1 cellular context compared by ENCODE assay signal in genomic region chr16:52546291-52546941, GRCh38.
TF ChIP-seq lines count a peak whose summit lies in the region.

No MANE protein-coding gene starts in this region.

TF ChIP-seq in HepG2, 621 proteins besides CTCF, POLR2A, EP300 and RAD21 (continued from another document and continues in another):
- TF ChIP-seq AKNA (CRISPR knock-in tag; IDR thresholded peaks at IDR 0.05; ENCODE audit: borderline replicate concordance) (no peak), ZNF816 (CRISPR knock-in tag; IDR thresholded peaks at IDR 0.05; ENCODE audit: borderline replicate concordance) (0 out of 2 replicates have a peak, but pooled peaks have one; percentile 7), PHB2 (IDR thresholded peaks at IDR 0.05; ENCODE audit: partially characterized antibody) (no peak), ATF7 (IDR thresholded peaks at IDR 0.05) (no peak), ATF7 (CRISPR knock-in tag; IDR thresholded peaks at IDR 0.05) (no peak), ZNF337 (CRISPR knock-in tag; IDR thresholded peaks at IDR 0.05; ENCODE audit: borderline replicate concordance, low read depth) (no peak), KDM5A (IDR thresholded peaks at IDR 0.05; ENCODE audit: borderline replicate concordance, low read length) (no peak; the same call in 1 of the 2 replicates), MIER3 (CRISPR knock-in tag; IDR thresholded peaks at IDR 0.05; ENCODE audit: borderline replicate concordance) (no peak), ZNF616 (CRISPR knock-in tag; IDR thresholded peaks at IDR 0.05; ENCODE audit: low read depth) (no peak; the same call in 1 of the 2 replicates), THAP11 (CRISPR knock-in tag; IDR thresholded peaks at IDR 0.05) (no peak), ZNF124 (CRISPR knock-in tag; IDR thresholded peaks at IDR 0.05) (no peak), ZFP62 (CRISPR knock-in tag; IDR thresholded peaks at IDR 0.05) (no peak), ZNF770 (CRISPR knock-in tag; IDR thresholded peaks at IDR 0.05) (no peak), SSRP1 (CRISPR knock-in tag; IDR thresholded peaks at IDR 0.05) (no peak), ZNF333 (CRISPR knock-in tag; IDR thresholded peaks at IDR 0.05; ENCODE audit: borderline replicate concordance) (no peak), SIN3A (IDR thresholded peaks at IDR 0.05; ENCODE audit: borderline replicate concordance, low read depth, low read length) (peak; percentile 19; the same call in 1 of the 2 replicates), ZSCAN20 (CRISPR knock-in tag; IDR thresholded peaks at IDR 0.05; ENCODE audit: borderline replicate concordance) (no peak), IKZF5 (CRISPR knock-in tag; IDR thresholded peaks at IDR 0.05) (no peak), NFATC3 (CRISPR knock-in tag; IDR thresholded peaks at IDR 0.05) (no peak), HMG20B (CRISPR knock-in tag; conservative IDR thresholded peaks at IDR 0.05) (no peak), ZNF546 (CRISPR knock-in tag; conservative IDR thresholded peaks at IDR 0.05) (no peak), CENPT (CRISPR knock-in tag; IDR thresholded peaks at IDR 0.05; ENCODE audit: low read depth) (no peak), PCBP2 (optimal IDR thresholded peaks at IDR 0.05; ENCODE audit: low read depth, low read length, poor library complexity, severe bottlenecking) (no peak), MAFK (conservative IDR thresholded peaks at IDR 0.05 in 1 of 2, IDR thresholded peaks at IDR 0.05 in 1 of 2; ENCODE audit: low read length in 2 of 2) (no peak), ZNF20 (CRISPR knock-in tag; IDR thresholded peaks at IDR 0.05) (no peak), RBM22 (optimal IDR thresholded peaks at IDR 0.05; ENCODE audit: low read length) (no peak), GTF3A (CRISPR knock-in tag; conservative IDR thresholded peaks at IDR 0.05) (0 out of 2 replicates have a peak, but pooled peaks have one; percentile 21), ZNF746 (CRISPR knock-in tag; IDR thresholded peaks at IDR 0.05) (no peak), ARNT2 (CRISPR knock-in tag; IDR thresholded peaks at IDR 0.05; ENCODE audit: low read depth) (no peak), NR2F2 (IDR thresholded peaks at IDR 0.05; ENCODE audit: borderline replicate concordance, low read depth) (peak; percentile 10; the same call in 1 of the 2 replicates), AGO1 (IDR thresholded peaks at IDR 0.05; ENCODE audit: low read depth, low read length, poor library complexity, severe bottlenecking) (no peak), ZNF777 (CRISPR knock-in tag; IDR thresholded peaks at IDR 0.05) (peak; percentile 88), TFAP4 (IDR thresholded peaks at IDR 0.05; ENCODE audit: borderline replicate concordance, low read depth) (no peak)
- TF ChIP-seq, protein P1, sequence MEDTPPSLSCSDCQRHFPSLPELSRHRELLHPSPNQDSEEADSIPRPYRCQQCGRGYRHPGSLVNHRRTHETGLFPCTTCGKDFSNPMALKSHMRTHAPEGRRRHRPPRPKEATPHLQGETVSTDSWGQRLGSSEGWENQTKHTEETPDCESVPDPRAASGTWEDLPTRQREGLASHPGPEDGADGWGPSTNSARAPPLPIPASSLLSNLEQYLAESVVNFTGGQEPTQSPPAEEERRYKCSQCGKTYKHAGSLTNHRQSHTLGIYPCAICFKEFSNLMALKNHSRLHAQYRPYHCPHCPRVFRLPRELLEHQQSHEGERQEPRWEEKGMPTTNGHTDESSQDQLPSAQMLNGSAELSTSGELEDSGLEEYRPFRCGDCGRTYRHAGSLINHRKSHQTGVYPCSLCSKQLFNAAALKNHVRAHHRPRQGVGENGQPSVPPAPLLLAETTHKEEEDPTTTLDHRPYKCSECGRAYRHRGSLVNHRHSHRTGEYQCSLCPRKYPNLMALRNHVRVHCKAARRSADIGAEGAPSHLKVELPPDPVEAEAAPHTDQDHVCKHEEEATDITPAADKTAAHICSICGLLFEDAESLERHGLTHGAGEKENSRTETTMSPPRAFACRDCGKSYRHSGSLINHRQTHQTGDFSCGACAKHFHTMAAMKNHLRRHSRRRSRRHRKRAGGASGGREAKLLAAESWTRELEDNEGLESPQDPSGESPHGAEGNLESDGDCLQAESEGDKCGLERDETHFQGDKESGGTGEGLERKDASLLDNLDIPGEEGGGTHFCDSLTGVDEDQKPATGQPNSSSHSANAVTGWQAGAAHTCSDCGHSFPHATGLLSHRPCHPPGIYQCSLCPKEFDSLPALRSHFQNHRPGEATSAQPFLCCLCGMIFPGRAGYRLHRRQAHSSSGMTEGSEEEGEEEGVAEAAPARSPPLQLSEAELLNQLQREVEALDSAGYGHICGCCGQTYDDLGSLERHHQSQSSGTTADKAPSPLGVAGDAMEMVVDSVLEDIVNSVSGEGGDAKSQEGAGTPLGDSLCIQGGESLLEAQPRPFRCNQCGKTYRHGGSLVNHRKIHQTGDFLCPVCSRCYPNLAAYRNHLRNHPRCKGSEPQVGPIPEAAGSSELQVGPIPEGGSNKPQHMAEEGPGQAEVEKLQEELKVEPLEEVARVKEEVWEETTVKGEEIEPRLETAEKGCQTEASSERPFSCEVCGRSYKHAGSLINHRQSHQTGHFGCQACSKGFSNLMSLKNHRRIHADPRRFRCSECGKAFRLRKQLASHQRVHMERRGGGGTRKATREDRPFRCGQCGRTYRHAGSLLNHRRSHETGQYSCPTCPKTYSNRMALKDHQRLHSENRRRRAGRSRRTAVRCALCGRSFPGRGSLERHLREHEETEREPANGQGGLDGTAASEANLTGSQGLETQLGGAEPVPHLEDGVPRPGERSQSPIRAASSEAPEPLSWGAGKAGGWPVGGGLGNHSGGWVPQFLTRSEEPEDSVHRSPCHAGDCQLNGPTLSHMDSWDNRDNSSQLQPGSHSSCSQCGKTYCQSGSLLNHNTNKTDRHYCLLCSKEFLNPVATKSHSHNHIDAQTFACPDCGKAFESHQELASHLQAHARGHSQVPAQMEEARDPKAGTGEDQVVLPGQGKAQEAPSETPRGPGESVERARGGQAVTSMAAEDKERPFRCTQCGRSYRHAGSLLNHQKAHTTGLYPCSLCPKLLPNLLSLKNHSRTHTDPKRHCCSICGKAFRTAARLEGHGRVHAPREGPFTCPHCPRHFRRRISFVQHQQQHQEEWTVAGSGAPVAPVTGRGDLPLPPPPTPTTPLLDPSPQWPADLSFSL (CRISPR knock-in tag; IDR thresholded peaks at IDR 0.05): no peak
- TF ChIP-seq, protein P2, sequence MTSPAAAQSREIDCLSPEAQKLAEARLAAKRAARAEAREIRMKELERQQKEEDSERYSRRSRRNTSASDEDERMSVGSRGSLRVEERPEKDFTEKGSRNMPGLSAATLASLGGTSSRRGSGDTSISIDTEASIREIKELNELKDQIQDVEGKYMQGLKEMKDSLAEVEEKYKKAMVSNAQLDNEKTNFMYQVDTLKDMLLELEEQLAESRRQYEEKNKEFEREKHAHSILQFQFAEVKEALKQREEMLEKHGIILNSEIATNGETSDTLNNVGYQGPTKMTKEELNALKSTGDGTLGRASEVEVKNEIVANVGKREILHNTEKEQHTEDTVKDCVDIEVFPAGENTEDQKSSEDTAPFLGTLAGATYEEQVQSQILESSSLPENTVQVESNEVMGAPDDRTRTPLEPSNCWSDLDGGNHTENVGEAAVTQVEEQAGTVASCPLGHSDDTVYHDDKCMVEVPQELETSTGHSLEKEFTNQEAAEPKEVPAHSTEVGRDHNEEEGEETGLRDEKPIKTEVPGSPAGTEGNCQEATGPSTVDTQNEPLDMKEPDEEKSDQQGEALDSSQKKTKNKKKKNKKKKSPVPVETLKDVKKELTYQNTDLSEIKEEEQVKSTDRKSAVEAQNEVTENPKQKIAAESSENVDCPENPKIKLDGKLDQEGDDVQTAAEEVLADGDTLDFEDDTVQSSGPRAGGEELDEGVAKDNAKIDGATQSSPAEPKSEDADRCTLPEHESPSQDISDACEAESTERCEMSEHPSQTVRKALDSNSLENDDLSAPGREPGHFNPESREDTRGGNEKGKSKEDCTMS (CRISPR knock-in tag; conservative IDR thresholded peaks at IDR 0.05): no peak
- TF ChIP-seq, protein P3, sequence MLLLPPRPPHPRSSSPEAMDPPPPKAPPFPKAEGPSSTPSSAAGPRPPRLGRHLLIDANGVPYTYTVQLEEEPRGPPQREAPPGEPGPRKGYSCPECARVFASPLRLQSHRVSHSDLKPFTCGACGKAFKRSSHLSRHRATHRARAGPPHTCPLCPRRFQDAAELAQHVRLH (CRISPR knock-in tag; IDR thresholded peaks at IDR 0.05; ENCODE audit: borderline replicate concordance, low read depth): no peak
- TF ChIP-seq, protein P4, sequence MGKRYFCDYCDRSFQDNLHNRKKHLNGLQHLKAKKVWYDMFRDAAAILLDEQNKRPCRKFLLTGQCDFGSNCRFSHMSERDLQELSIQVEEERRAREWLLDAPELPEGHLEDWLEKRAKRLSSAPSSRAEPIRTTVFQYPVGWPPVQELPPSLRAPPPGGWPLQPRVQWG (CRISPR knock-in tag; IDR thresholded peaks at IDR 0.05; ENCODE audit: borderline replicate concordance, low read depth): no peak
- TF ChIP-seq, protein P5, sequence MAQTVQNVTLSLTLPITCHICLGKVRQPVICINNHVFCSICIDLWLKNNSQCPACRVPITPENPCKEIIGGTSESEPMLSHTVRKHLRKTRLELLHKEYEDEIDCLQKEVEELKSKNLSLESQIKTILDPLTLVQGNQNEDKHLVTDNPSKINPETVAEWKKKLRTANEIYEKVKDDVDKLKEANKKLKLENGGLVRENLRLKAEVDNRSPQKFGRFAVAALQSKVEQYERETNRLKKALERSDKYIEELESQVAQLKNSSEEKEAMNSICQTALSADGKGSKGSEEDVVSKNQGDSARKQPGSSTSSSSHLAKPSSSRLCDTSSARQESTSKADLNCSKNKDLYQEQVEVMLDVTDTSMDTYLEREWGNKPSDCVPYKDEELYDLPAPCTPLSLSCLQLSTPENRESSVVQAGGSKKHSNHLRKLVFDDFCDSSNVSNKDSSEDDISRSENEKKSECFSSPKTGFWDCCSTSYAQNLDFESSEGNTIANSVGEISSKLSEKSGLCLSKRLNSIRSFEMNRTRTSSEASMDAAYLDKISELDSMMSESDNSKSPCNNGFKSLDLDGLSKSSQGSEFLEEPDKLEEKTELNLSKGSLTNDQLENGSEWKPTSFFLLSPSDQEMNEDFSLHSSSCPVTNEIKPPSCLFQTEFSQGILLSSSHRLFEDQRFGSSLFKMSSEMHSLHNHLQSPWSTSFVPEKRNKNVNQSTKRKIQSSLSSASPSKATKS (CRISPR knock-in tag; IDR thresholded peaks at IDR 0.05): no peak
